17 cellular contexts compared by ENCODE assay signal in genomic region chr5:143879646-143880045, GRCh38.
"Had no signal": no experiment of that assay in that cellular context is flagged by ENCODE, and none has a peak within 500 bp of the region (broad histone marks: within the 10 kb centered on the region; RNA-seq: fewer than 3 reads in every experiment).

No MANE protein-coding gene starts in this region.

- H3K9me3 ChIP-seq: ascending aorta, tibial artery had no signal

- H3K27me3 ChIP-seq: ascending aorta, tibial artery had no signal

- H3K9ac ChIP-seq: parathyroid adenoma had no signal

- H3K36me3 ChIP-seq: ascending aorta, tibial artery had no signal

- H3K4me1 ChIP-seq: ascending aorta, tibial artery had no signal

- ATAC-seq: esophagus mucosa; stimulated activated naive B cell treated with anti-CD40 and anti-IgM and Interleukin-4, amounts not matched to agents 10 μg/mL and 1 μg/mL and 100 μg/mL, for 72 hours had no signal

- DNase-seq: activated CD4-positive, alpha-beta T cell treated with anti-CD3 and anti-CD28 coated beads for 1 hour; activated CD4-positive, alpha-beta T cell treated with anti-CD3 and anti-CD28 coated beads, Interleukin-2, amount 50 U/mL, for 4 hours; activated naive CD4-positive, alpha-beta T cell treated with anti-CD3 and anti-CD28 coated beads for 36 hours; activated T-cell treated with anti-CD3 and anti-CD28 coated beads for 4 hours; caudate nucleus; glutamatergic neuron; naive B cell; stimulated activated CD4-positive, alpha-beta T cell treated with anti-CD3 and anti-CD28 coated beads, Interleukin-15, amount 100 ng/mL, for 24 hours; stimulated activated CD4-positive, alpha-beta T cell treated with anti-CD3 and anti-CD28 coated beads, Interleukin-4, amount 100 ng/mL, for 1 hour; stimulated activated naive B cell treated with anti-CD40 and anti-IgM and Interleukin-4, amounts not matched to agents 10 μg/mL and 1 μg/mL and 100 μg/mL, for 72 hours; tibial artery had no signal

- H3K4me3 ChIP-seq: ascending aorta, coronary artery, lung, skin epidermis, tibial artery had no signal

- H3K27ac ChIP-seq: ascending aorta, coronary artery, parathyroid adenoma, skin epidermis, tibial artery had no signal
